In genomic region chrX:23317799-23318724, GRCh38 we compare ENCODE assay signal across 8 cellular contexts. TPM values are rescaled to one million over a fixed set of nuclear protein-coding genes. Genes with fewer than 3 reads are reported as not detected.
DNase-seq lines count a peak whose midpoint lies in the region; ATAC-seq, FAIRE-seq and TF ChIP-seq lines count a peak whose summit lies in the region.

No MANE protein-coding gene starts in this region.

- H3K36me3 ChIP-seq in CD4-positive, CD25-positive, alpha-beta regulatory T cell (ENCODE audit: control insufficient read depth, insufficient read depth, low read length) = no peaks in the 10 kb centered on the region
- no peaks in the 10 kb centered on the region for H3K36me3 ChIP-seq in H1 (ENCODE audit: control insufficient read depth in 2 of 4, insufficient read depth in 4 of 4, low read length in 3 of 4)

- no peaks in the 10 kb centered on the region for H3K36me3 Mint-ChIP-seq in CD4-positive, CD25-positive, alpha-beta regulatory T cell
- no peaks in the 10 kb centered on the region for H3K36me3 Mint-ChIP-seq in osteocyte (ENCODE audit: unreplicated experiment)

- no peak for ATAC-seq in CD4-positive, CD25-positive, alpha-beta regulatory T cell (ENCODE audit: low read depth in 2 of 2)
- ATAC-seq in GM18909 (IDR thresholded peaks at IDR 0.05; ENCODE audit: poor library complexity, unreplicated experiment) (peak; percentile 90), HG03066 (IDR thresholded peaks at IDR 0.05; ENCODE audit: low read depth, unreplicated experiment) (peak; percentile 79)

- H2BK15ac ChIP-seq in H1 (ENCODE audit: low read length) = no peak overlapping the region

- no peak overlapping the region for H2BK5ac ChIP-seq in H1 (ENCODE audit: low read depth, low read length)

- H3K4me1 ChIP-seq in CD4-positive, CD25-positive, alpha-beta regulatory T cell (ENCODE audit: control insufficient read depth, insufficient read depth, low read length, poor library complexity, severe bottlenecking) = no peaks in the 10 kb centered on the region
- H3K4me1 ChIP-seq in H1 (replicated peaks in 1 of 4; ENCODE audit: control insufficient read depth in 3 of 4, insufficient read depth in 4 of 4, low read length in 3 of 4) = no peaks in the 10 kb centered on the region

- no peak overlapping the region for H3K4me3 ChIP-seq in CD4-positive, CD25-positive, alpha-beta regulatory T cell (ENCODE audit: low read depth, low read length)
- no peak overlapping the region for H3K4me3 ChIP-seq in H1 (ENCODE audit: extremely low read depth in 1 of 4, insufficient read depth in 2 of 4, low read depth in 3 of 4, low read length in 4 of 4)

- no peak overlapping the region for H4K8ac ChIP-seq in H1 (ENCODE audit: extremely low read depth, insufficient read depth, low read length)

- no peaks in the 10 kb centered on the region for H3K79me2 ChIP-seq in H1 (ENCODE audit: control insufficient read depth in 1 of 2, insufficient read depth in 2 of 2, low read length in 2 of 2)

- no peak overlapping the region for H2AK5ac ChIP-seq in H1 (ENCODE audit: low read depth, low read length)

- no peak overlapping the region for H2BK120ac ChIP-seq in H1 (replicated peaks; ENCODE audit: low read depth, low read length)

- H3K9ac ChIP-seq in H1 (replicated peaks in 1 of 4; ENCODE audit: extremely low read depth in 1 of 4, low read depth in 3 of 4, low read length in 3 of 4) = no peak overlapping the region

- no peaks in the 10 kb centered on the region for H3K4me1 Mint-ChIP-seq in CD4-positive, CD25-positive, alpha-beta regulatory T cell
- no peaks in the 10 kb centered on the region for H3K4me1 Mint-ChIP-seq in osteocyte (ENCODE audit: unreplicated experiment)

- peak in 2 of 3 donors; percentile 9 to 25 for DNase-seq in CD4-positive, CD25-positive, alpha-beta regulatory T cell
- peak; percentile 41 for DNase-seq in RKO (ENCODE audit: low spot score)
- DNase-seq in H1 (ENCODE audit: low read depth in 1 of 2, low spot score in 2 of 2) = peak in 1 of 2 experiments; percentile 79
- DNase-seq in osteocyte (ENCODE audit: extremely low spot score, unreplicated experiment) = no peak
- DNase-seq in SW480 (ENCODE audit: low spot score) = no peak
- DNase-seq in Ammon's horn (ENCODE audit: low spot score) = no peak

- no peaks in the 10 kb centered on the region for H3K9me3 Mint-ChIP-seq in CD4-positive, CD25-positive, alpha-beta regulatory T cell
- H3K9me3 Mint-ChIP-seq in osteocyte (ENCODE audit: unreplicated experiment) = no peaks in the 10 kb centered on the region

- H3K9me3 ChIP-seq in CD4-positive, CD25-positive, alpha-beta regulatory T cell (ENCODE audit: control insufficient read depth in 2 of 2, low read length in 2 of 2) = no peaks in the 10 kb centered on the region
- no peaks in the 10 kb centered on the region for H3K9me3 ChIP-seq in H1 (ENCODE audit: insufficient read depth in 2 of 2, low read depth in 1 of 2, low read length in 1 of 2)

- H3K23ac ChIP-seq in H1 (ENCODE audit: insufficient read length) = no peak overlapping the region

- CTCF ChIA-PET in H1 (lab: Charles Lee; ENCODE audit: partially characterized antibody) = interaction anchor here (0.6 to 1.8 kb wide), 13 partner anchors 10 to 1181 kb away, joined by 3 to 9 read pairs (median 3); no protein-coding TSS in a partner anchor

- WGBS in H1 (ENCODE audit: extremely low coverage in 1 of 2, insufficient coverage in 1 of 2, insufficient read length in 1 of 2, insufficient replicate concordance in 2 of 2, low coverage in 1 of 2, low lambda C conversion rate in 2 of 2, missing lambda C conversion rate in 1 of 2), 2 experiments = 45% methylated on average over 10 of the region's 11 CpGs; no CpG with 5 or more reads in 1 of the 2 experiments

- no peak overlapping the region for H3K4me2 ChIP-seq in H1 (ENCODE audit: insufficient read depth in 1 of 2, low read depth in 2 of 2, low read length in 2 of 2)

- no peak overlapping the region for H4K91ac ChIP-seq in H1 (replicated peaks; ENCODE audit: insufficient read length, low read length)

- FAIRE-seq in H1 (lab: Jason Lieb, UNC) = peak; percentile 95

- TF ChIP-seq CTCF in H1 (IDR thresholded peaks at IDR 0.05; ENCODE audit: control extremely low read depth in 1 of 3, insufficient read depth in 1 of 3, low read depth in 1 of 3, low read length in 3 of 3) (peak; percentile 67 to 84 (median 71)), osteocyte (IDR thresholded peaks at IDR 0.05) (peak; percentile 63)

- no peaks in the 10 kb centered on the region for H3K23me2 ChIP-seq in H1 (ENCODE audit: low read depth, low read length)

- no peak overlapping the region for H3K18ac ChIP-seq in H1 (ENCODE audit: extremely low read depth, low read length)

- H4K20me1 ChIP-seq in H1 (replicated peaks in 1 of 2; ENCODE audit: control insufficient read depth in 1 of 2, insufficient read depth in 2 of 2, low read length in 2 of 2) = no peaks in the 10 kb centered on the region

- no peak for TF ChIP-seq POLR2A in H1 (IDR thresholded peaks at IDR 0.05; ENCODE audit: control extremely low read depth in 1 of 2, low read depth in 2 of 2, low read length in 2 of 2)

- no peaks in the 10 kb centered on the region for H3K27me3 ChIP-seq in CD4-positive, CD25-positive, alpha-beta regulatory T cell (ENCODE audit: control insufficient read depth, insufficient read depth, low read length)
- no peaks in the 10 kb centered on the region for H3K27me3 ChIP-seq in H1 (replicated peaks in 1 of 4; ENCODE audit: control insufficient read depth in 3 of 4, extremely low read depth in 1 of 4, insufficient read depth in 3 of 4, low read length in 3 of 4)

- H4K5ac ChIP-seq in H1 (ENCODE audit: insufficient read length, low read depth, low read length) = no peak overlapping the region

- H3K56ac ChIP-seq in H1 (replicated peaks; ENCODE audit: insufficient read length, low read depth, low read length) = no peak overlapping the region

- peak overlapping the region in 1 of 3 donors; percentile 23 for H3K27ac Mint-ChIP-seq in CD4-positive, CD25-positive, alpha-beta regulatory T cell
- no peak overlapping the region for H3K27ac Mint-ChIP-seq in osteocyte (ENCODE audit: unreplicated experiment)

- no peak overlapping the region for H3K14ac ChIP-seq in H1 (ENCODE audit: insufficient read length)

- POLR2A ChIA-PET in H1 (lab: Charles Lee; ENCODE audit: partially characterized antibody) = no interaction called here

- no peak overlapping the region; the same call in 1 of the 2 replicates for H2AFZ ChIP-seq in H1 (ENCODE audit: low read length)

- TF ChIP-seq RAD21 in H1 (IDR thresholded peaks at IDR 0.05 in 1 of 2, conservative IDR thresholded peaks at IDR 0.05 in 1 of 2; ENCODE audit: low read depth in 2 of 2, low read length in 2 of 2) = peak; percentile 79 to 81

- no peak overlapping the region for H2BK12ac ChIP-seq in H1 (ENCODE audit: low read depth, low read length)

- H3K27me3 Mint-ChIP-seq in CD4-positive, CD25-positive, alpha-beta regulatory T cell = no peaks in the 10 kb centered on the region
- H3K27me3 Mint-ChIP-seq in osteocyte (ENCODE audit: unreplicated experiment) = peaks cover 5% of the 10 kb centered on the region

- TF ChIP-seq EP300 in H1 (IDR thresholded peaks at IDR 0.05; ENCODE audit: borderline replicate concordance in 1 of 2, low read depth in 2 of 2, low read length in 2 of 2) = no peak

- no peak overlapping the region for H3K27ac ChIP-seq in CD4-positive, CD25-positive, alpha-beta regulatory T cell (ENCODE audit: insufficient read depth, low read length, poor library complexity, severe bottlenecking)
- no peak overlapping the region for H3K27ac ChIP-seq in H1 (ENCODE audit: low read depth, low read length)

- no peak overlapping the region for H3K4me3 Mint-ChIP-seq in CD4-positive, CD25-positive, alpha-beta regulatory T cell
- H3K4me3 Mint-ChIP-seq in osteocyte (ENCODE audit: unreplicated experiment) = no peak overlapping the region

- H2BK20ac ChIP-seq in H1 (ENCODE audit: low read length) = no peak overlapping the region

- no peak overlapping the region for H3K4ac ChIP-seq in H1 (replicated peaks; ENCODE audit: insufficient read length, low read depth, low read length)

- H3K79me1 ChIP-seq in H1 (ENCODE audit: low read depth, low read length) = no peaks in the 10 kb centered on the region

TF ChIP-seq in H1, 55 proteins besides CTCF, POLR2A, EP300 and RAD21:
- TF ChIP-seq TEAD4 (IDR thresholded peaks at IDR 0.05; ENCODE audit: low read depth, low read length) (peak; percentile 72; the same call in 1 of the 2 replicates), ATF3 (IDR thresholded peaks at IDR 0.05; ENCODE audit: insufficient read depth, low read depth, low read length) (no peak)

RNA-seq across cellular contexts. Expression of gene PTCHD1, which starts 16.6 kb away (rescaled TPM):
- total RNA-seq in CD4-positive, CD25-positive, alpha-beta regulatory T cell = not detected
- polyA plus RNA-seq in CD4-positive, CD25-positive, alpha-beta regulatory T cell = not detected
- total RNA-seq in H1 (2021; fragmentation: NEBNext Ultra II Directional; extraction: Animal tissue kit (Norgen Biotek cat#: 25700)) = 2.4 and 3.3 TPM in 2 replicates
- 0.53 and 0.60 TPM in 2 replicates for polyA plus RNA-seq in H1 (2011; rRNA removed)
- 0.63 TPM for polyA plus RNA-seq in H1 (2011; cell fraction: cytosol; rRNA removed)
- polyA plus RNA-seq in H1 (2011; cell fraction: nucleus; rRNA removed) = 2.6 TPM
- 1.0 to 1.4 TPM (median 1.1 TPM) in 4 replicates for polyA plus RNA-seq in H1 (2012, experiment 1 of 2)
- 0.34 TPM for polyA plus RNA-seq in H1 (2012, experiment 2 of 2)
- 1.1 TPM for polyA plus RNA-seq in H1 (2013, experiment 1 of 2)
- polyA plus RNA-seq in H1 (2013, experiment 2 of 2) = 0.90 TPM
- 4.6 and 5.0 TPM in 2 replicates for polyA minus RNA-seq in H1 (2011; rRNA and poly(A)+ RNA removed)
- polyA minus RNA-seq in H1 (2011; cell fraction: cytosol; rRNA and poly(A)+ RNA removed) = 2.6 TPM
- polyA minus RNA-seq in H1 (2011; cell fraction: nucleus; rRNA and poly(A)+ RNA removed) = 4.6 TPM
- 0.05 and 0.16 TPM in 2 replicates for total RNA-seq in osteocyte

Comparison
In these comparisons a context has a peak if more than half of its experiments do, and no peak if none do; other contexts are left out.
1. ATAC-seq: peak in GM18909 (single experiment) and HG03066 (single experiment); none in CD4-positive, CD25-positive, alpha-beta regulatory T cell (0 of 2).
2. DNase-seq: peak in CD4-positive, CD25-positive, alpha-beta regulatory T cell (2 of 3) and RKO (single experiment); none in osteocyte (single experiment), SW480 (single experiment) and Ammon's horn (single experiment).